ENCODE assay signal across 8 cellular contexts in the genomic region with DNA sequence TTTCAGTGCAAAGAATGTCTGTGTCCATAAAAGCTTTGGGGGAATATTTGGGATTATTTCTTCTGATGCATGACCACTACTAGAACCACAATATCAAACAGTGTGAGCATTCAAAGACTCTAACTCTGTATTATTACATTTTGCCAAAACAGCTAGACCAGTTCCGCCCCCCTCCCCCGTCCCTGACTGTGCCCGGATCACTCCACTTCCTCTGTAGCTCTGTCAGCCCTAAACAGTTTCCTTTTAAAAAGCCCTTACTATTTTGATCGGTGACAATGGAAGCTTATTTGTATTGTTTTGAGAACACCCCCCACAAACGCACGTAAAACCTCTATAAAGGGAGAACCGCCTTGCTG. TPM values are rescaled to one million over a fixed set of nuclear protein-coding genes. Genes with fewer than 3 reads are reported as not detected.
DNase-seq lines count a peak whose midpoint lies in the region; ATAC-seq and TF ChIP-seq lines count a peak whose summit lies in the region.

No MANE protein-coding gene starts in this region.

- POLR2A ChIA-PET in A673 (lab: Charles Lee; ENCODE audit: low non-redundant PET), result no interaction called here

- WGBS in HUES64, result 4% methylated on average over 7 of the region's 7 CpGs

- H3K4me1 ChIP-seq in A673 (ENCODE audit: insufficient read depth, low read length, poor library complexity, severe bottlenecking) (peaks cover 10% of the 10 kb centered on the region), HUES64 (ENCODE audit: insufficient read depth, low read length) (peaks cover 21% of the 10 kb centered on the region)

- H3K9me3 ChIP-seq in A673 (ENCODE audit: low read depth, low read length, poor library complexity, severe bottlenecking) (no peaks in the 10 kb centered on the region), HUES64 (ENCODE audit: insufficient read depth, low read depth, low read length) (no peaks in the 10 kb centered on the region)

- peak overlapping the region; percentile 63 for H3K9ac ChIP-seq in HUES64 (ENCODE audit: low read depth, low read length)

- BruUV-seq in A673 (replicated peaks; lab: Mats Ljungman, UMichigan), result no TSS peak

- in situ Hi-C loops in ACHN (cut with HindIII; ENCODE audit: low pct_ligation_motif_present, low pct_unique_long_range_greater_than_20kb, low sequenced_read_pairs), result loop anchor here (25.0 kb wide), 1 partner anchor 163 kb away; a partner anchor contains a TSS

- H3K27ac ChIP-seq in A673 (ENCODE audit: low read depth, low read length, poor library complexity, severe bottlenecking), result no peak overlapping the region
- peak overlapping the region; percentile 75; the same call in 1 of the 2 replicates for H3K27ac ChIP-seq in HUES64 (ENCODE audit: low read depth, low read length)
- peak overlapping the region in 20 of 21 experiments; percentile 47 to 87 (median 78) for H3K27ac ChIP-seq in skin epidermis

- intact Hi-C loops in A673 (cut with micrococcal nuclease; ENCODE audit: unreplicated experiment), result no loop called here
- intact Hi-C loops in left ventricle myocardium superior (cut with micrococcal nuclease), result no loop called here

- H3K36me3 ChIP-seq in A673 (ENCODE audit: insufficient read depth, low read length, poor library complexity, severe bottlenecking), result no peaks in the 10 kb centered on the region
- H3K36me3 ChIP-seq in HUES64 (ENCODE audit: insufficient read depth, low read length), result no peaks in the 10 kb centered on the region

- CTCF ChIA-PET in A673 (lab: Charles Lee), result interaction anchor here (0.6 to 1.2 kb wide), 3 partner anchors 11 to 66 kb away, joined by 4 to 17 read pairs (median 10); no protein-coding TSS in a partner anchor

- H3K4me3 ChIP-seq in A673 (ENCODE audit: low read depth, low read length, poor library complexity, severe bottlenecking), result peak overlapping the region; percentile 47
- H3K4me3 ChIP-seq in HUES64 (ENCODE audit: low read length), result peak overlapping the region; percentile 65
- H3K4me3 ChIP-seq in skin epidermis, result peak overlapping the region; percentile 23 to 61 (median 43)

- H3K27me3 ChIP-seq in A673 (replicated peaks; ENCODE audit: insufficient read depth, low read depth, low read length, poor library complexity) (peaks cover 78% of the 10 kb centered on the region), HUES64 (ENCODE audit: insufficient read depth, low read length) (peaks cover 17% of the 10 kb centered on the region; the same call in 1 of the 2 replicates)

- DNase-seq in A673 (ENCODE audit: low spot score) (no peak), left ventricle myocardium superior (no peak), Ammon's horn (ENCODE audit: low spot score) (no peak), ACHN (no peak)
- peak; percentile 22 for DNase-seq in activated naive CD4-positive, alpha-beta T cell treated with anti-CD3 and anti-CD28 coated beads, Interleukin-2, amount 50 U/mL, for 16 hours

- TF ChIP-seq CTCF in A673 (conservative IDR thresholded peaks at IDR 0.05; ENCODE audit: low read depth, low read length), result no peak

- ATAC-seq in left ventricle myocardium superior, result peak; percentile 50
- no peak for ATAC-seq in GM21529 (IDR thresholded peaks at IDR 0.05; ENCODE audit: unreplicated experiment)

RNA-seq across cellular contexts. Expression of a gene that starts 36.6 kb away (rescaled TPM):
- total RNA-seq in A673 (2021), result 15.6 and 19.4 TPM in 2 replicates
- polyA plus RNA-seq in HUES64 (2013, experiment 1 of 2), result 6.9 TPM
- 7.9 TPM for polyA plus RNA-seq in HUES64 (2013, experiment 2 of 2)
- total RNA-seq in left ventricle myocardium superior, result 1.6 TPM
